In genomic region chr17:58317421-58318064, GRCh38 we compare ENCODE assay signal across 2 cellular contexts.
TF ChIP-seq lines count a peak whose summit lies in the region.

No MANE protein-coding gene starts in this region.

TF ChIP-seq in H1, 55 proteins besides CTCF, POLR2A, EP300 and RAD21:
- no peak for TF ChIP-seq TAF1 (IDR thresholded peaks at IDR 0.05; ENCODE audit: low read depth, low read length)
- 0 out of 2 replicates have a peak, but pooled peaks have one; percentile 12 for TF ChIP-seq YY1 (IDR thresholded peaks at IDR 0.05; ENCODE audit: low read depth, low read length)
TF ChIP-seq in H1: peak in this region for 1.

TF ChIP-seq in neural cell, 6 proteins besides CTCF, POLR2A, EP300 and RAD21:
- no peak for TF ChIP-seq REST (IDR thresholded peaks at IDR 0.05; ENCODE audit: borderline replicate concordance)
- TF ChIP-seq SMC3 (conservative IDR thresholded peaks at IDR 0.05; ENCODE audit: poor library complexity), result peak; percentile 58
